18 cellular contexts compared by ENCODE assay signal in the genomic region with DNA sequence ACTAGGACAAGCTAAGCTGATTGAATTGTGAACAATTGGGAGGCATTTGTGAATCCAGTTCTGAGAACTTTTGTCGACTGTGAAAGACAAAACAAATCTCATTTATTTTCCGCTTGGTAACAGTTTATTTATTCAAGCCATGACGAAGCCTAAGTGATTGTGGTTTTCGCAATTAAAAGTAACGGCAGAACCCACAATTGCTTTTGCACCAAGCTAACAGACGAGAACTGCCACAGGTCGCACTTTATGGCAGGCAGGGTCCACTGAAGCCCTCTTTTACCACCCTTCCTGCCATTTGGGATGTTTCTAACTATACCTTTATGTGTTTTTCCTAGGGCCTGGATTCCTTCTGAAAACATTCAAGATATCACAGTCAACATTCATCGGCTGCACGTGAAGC.
DNase-seq lines count a peak whose midpoint lies in the region; ATAC-seq, FAIRE-seq and TF ChIP-seq lines count a peak whose summit lies in the region.
"Had no signal": no experiment of that assay in that cellular context is flagged by ENCODE, and none has a peak within 500 bp of the region (broad histone marks: within the 10 kb centered on the region; RNA-seq: fewer than 3 reads in every experiment).

No MANE protein-coding gene starts in this region.

- no peaks in the 10 kb centered on the region for H4K20me1 ChIP-seq in astrocyte (ENCODE audit: insufficient read depth, low read length)

- peak in 1 of 5 donors; percentile 55 for DNase-seq in CD8-positive, alpha-beta memory T cell
- DNase-seq in astrocyte (ENCODE audit: low read depth) (no peak), immature natural killer cell (peak; percentile 37 to 63 (median 50)), activated gamma-delta T cell treated with Interleukin-2 at 50 U/mL for 16 hours (no peak), activated T-cell treated with anti-CD3 and anti-CD28 coated beads for 4 hours (no peak)
- no peak for DNase-seq in stimulated activated effector memory CD8-positive, alpha-beta T cell treated with anti-CD3 and anti-CD28 coated beads, Interleukin-12 subunit alpha, Interleukin-12 subunit beta, amount 100 ng/mL, for 72 hours (ENCODE audit: low spot score in 2 of 2)
- DNase-seq: C1 segment of cervical spinal cord; Calu3; CD4-positive, alpha-beta memory T cell; DMS53; DMS79 treated with DMSO at 0.1 percent for 48 hours; GF-D8; H9 had no signal

- no peak for ATAC-seq in stimulated activated effector memory CD8-positive, alpha-beta T cell treated with anti-CD3 and anti-CD28 coated beads, Interleukin-12 subunit alpha, Interleukin-12 subunit beta, amount 100 ng/mL, for 72 hours
- no peak for ATAC-seq in GM21825 (IDR thresholded peaks at IDR 0.05; ENCODE audit: unreplicated experiment)
- ATAC-seq: GM23338, HCT116 had no signal

- H3K4me1 ChIP-seq in CD8-positive, alpha-beta memory T cell (ENCODE audit: insufficient read depth, low read length): no peaks in the 10 kb centered on the region
- H3K4me1 ChIP-seq in astrocyte (ENCODE audit: insufficient read depth, low read length): no peaks in the 10 kb centered on the region

- peak; percentile 17 for FAIRE-seq in astrocyte (lab: Jason Lieb, UNC)
- FAIRE-seq: GM12891, GM18507 had no signal

- no peaks in the 10 kb centered on the region for H3K9me3 Mint-ChIP-seq in CD8-positive, alpha-beta memory T cell
- H3K9me3 Mint-ChIP-seq in astrocyte (ENCODE audit: unreplicated experiment) (no peaks in the 10 kb centered on the region), immature natural killer cell (no peaks in the 10 kb centered on the region)
- no peaks in the 10 kb centered on the region for H3K9me3 Mint-ChIP-seq in stimulated activated effector memory CD8-positive, alpha-beta T cell treated with anti-CD3 and anti-CD28 coated beads, Interleukin-12 subunit alpha, Interleukin-12 subunit beta, amount 100 ng/mL, for 72 hours
- H3K9me3 Mint-ChIP-seq: CD4-positive, alpha-beta memory T cell; GM23338; H9 had no signal

- no peaks in the 10 kb centered on the region for H3K27me3 Mint-ChIP-seq in CD8-positive, alpha-beta memory T cell
- H3K27me3 Mint-ChIP-seq in astrocyte (ENCODE audit: low read depth, unreplicated experiment) (no peaks in the 10 kb centered on the region), immature natural killer cell (ENCODE audit: low read depth in 3 of 3) (peaks cover 0 to 7% (median 2%) of the 10 kb centered on the region in 3 donors)
- H3K27me3 Mint-ChIP-seq: CD4-positive, alpha-beta memory T cell had no signal

- H3K9ac ChIP-seq in astrocyte (ENCODE audit: low read length): no peak overlapping the region

- H3K36me3 Mint-ChIP-seq in CD8-positive, alpha-beta memory T cell: peaks cover 14 to 86% (median 31%) of the 10 kb centered on the region in 3 donors
- H3K36me3 Mint-ChIP-seq in astrocyte (ENCODE audit: low read depth, unreplicated experiment) (peaks cover 9% of the 10 kb centered on the region), immature natural killer cell (peaks cover 48 to 57% (median 56%) of the 10 kb centered on the region in 3 donors)
- H3K36me3 Mint-ChIP-seq in stimulated activated effector memory CD8-positive, alpha-beta T cell treated with anti-CD3 and anti-CD28 coated beads, Interleukin-12 subunit alpha, Interleukin-12 subunit beta, amount 100 ng/mL, for 72 hours: peaks cover 79% of the 10 kb centered on the region

- H3K36me3 ChIP-seq in CD8-positive, alpha-beta memory T cell (ENCODE audit: insufficient read depth, low read length): peaks cover 26% of the 10 kb centered on the region
- peaks cover 45% of the 10 kb centered on the region for H3K36me3 ChIP-seq in astrocyte (ENCODE audit: insufficient read depth, low read length)

- TF ChIP-seq CTCF in astrocyte (IDR thresholded peaks at IDR 0.05; ENCODE audit: insufficient read depth, low read depth, low read length): no peak

- H3K27me3 ChIP-seq in CD8-positive, alpha-beta memory T cell (ENCODE audit: insufficient read depth, low read length, poor library complexity, severe bottlenecking): no peaks in the 10 kb centered on the region
- H3K27me3 ChIP-seq in astrocyte (ENCODE audit: insufficient read depth, low read length): no peaks in the 10 kb centered on the region

- peak overlapping the region in 5 of 8 donors; percentile 55 to 77 (median 63) for H3K27ac Mint-ChIP-seq in CD8-positive, alpha-beta memory T cell
- H3K27ac Mint-ChIP-seq in astrocyte (ENCODE audit: unreplicated experiment) (no peak overlapping the region), immature natural killer cell (peak overlapping the region; percentile 6 to 85 (median 55))
- H3K27ac Mint-ChIP-seq in stimulated activated effector memory CD8-positive, alpha-beta T cell treated with anti-CD3 and anti-CD28 coated beads, Interleukin-12 subunit alpha, Interleukin-12 subunit beta, amount 100 ng/mL, for 72 hours: peak overlapping the region; percentile 54
- H3K27ac Mint-ChIP-seq: CD4-positive, alpha-beta memory T cell; GM23338; H9 had no signal

- peaks cover 6 to 24% (median 18%) of the 10 kb centered on the region in 3 donors for H3K4me1 Mint-ChIP-seq in CD8-positive, alpha-beta memory T cell
- H3K4me1 Mint-ChIP-seq in astrocyte (ENCODE audit: low read depth, unreplicated experiment): no peaks in the 10 kb centered on the region
- peaks cover 21 to 22% of the 10 kb centered on the region in 2 donors for H3K4me1 Mint-ChIP-seq in immature natural killer cell
- peaks cover under 1% of the 10 kb centered on the region for H3K4me1 Mint-ChIP-seq in stimulated activated effector memory CD8-positive, alpha-beta T cell treated with anti-CD3 and anti-CD28 coated beads, Interleukin-12 subunit alpha, Interleukin-12 subunit beta, amount 100 ng/mL, for 72 hours
- H3K4me1 Mint-ChIP-seq: CD4-positive, alpha-beta memory T cell; GM23338; H9 had no signal

- no peak overlapping the region for H3K4me3 ChIP-seq in CD8-positive, alpha-beta memory T cell (ENCODE audit: low read length)
- no peak overlapping the region for H3K4me3 ChIP-seq in astrocyte (ENCODE audit: insufficient read depth, low read depth, low read length)
- H3K4me3 ChIP-seq: GM23338 had no signal

- POLR2A ChIA-PET in CD8-positive, alpha-beta memory T cell (lab: Charles Lee): interaction anchor here (0.8 kb wide), 1 partner anchor 84 kb away, joined by 4 read pairs; no protein-coding TSS in a partner anchor

- no peaks in the 10 kb centered on the region for H3K9me3 ChIP-seq in CD8-positive, alpha-beta memory T cell (ENCODE audit: low read length)
- H3K9me3 ChIP-seq in astrocyte (ENCODE audit: insufficient read depth, low read depth, low read length): no peaks in the 10 kb centered on the region

- CTCF ChIA-PET in CD8-positive, alpha-beta memory T cell (lab: Charles Lee): no interaction called here

- no peak overlapping the region for H3K4me2 ChIP-seq in astrocyte (ENCODE audit: low read length)
- H3K4me2 ChIP-seq: GM23338 had no signal

- H3K79me2 ChIP-seq in astrocyte (ENCODE audit: insufficient read depth, low read length): no peaks in the 10 kb centered on the region

- H2AFZ ChIP-seq in astrocyte (ENCODE audit: low read depth, low read length): no peak overlapping the region
- H2AFZ ChIP-seq: GM23338 had no signal

- H3K4me3 Mint-ChIP-seq in CD8-positive, alpha-beta memory T cell: peak overlapping the region in 6 of 7 donors; percentile 17 to 67 (median 44)
- H3K4me3 Mint-ChIP-seq in astrocyte (ENCODE audit: unreplicated experiment) (no peak overlapping the region), immature natural killer cell (peak overlapping the region; percentile 2 to 66 (median 42))
- H3K4me3 Mint-ChIP-seq in stimulated activated effector memory CD8-positive, alpha-beta T cell treated with anti-CD3 and anti-CD28 coated beads, Interleukin-12 subunit alpha, Interleukin-12 subunit beta, amount 100 ng/mL, for 72 hours: peak overlapping the region; percentile 16
- H3K4me3 Mint-ChIP-seq: CD4-positive, alpha-beta memory T cell; GM23338; H9 had no signal

- H3K27ac ChIP-seq in CD8-positive, alpha-beta memory T cell (ENCODE audit: low read depth, low read length): no peak overlapping the region
- no peak overlapping the region for H3K27ac ChIP-seq in astrocyte (ENCODE audit: low read depth, low read length)

Comparison
In these comparisons a context has a peak if more than half of its experiments do, and no peak if none do; other contexts are left out.
1. DNase-seq: peak in immature natural killer cell (3 of 3); none in astrocyte (single experiment), stimulated activated effector memory CD8-positive, alpha-beta T cell treated with anti-CD3 and anti-CD28 coated beads, Interleukin-12 subunit alpha, Interleukin-12 subunit beta, amount 100 ng/mL, for 72 hours (0 of 2), activated gamma-delta T cell treated with Interleukin-2 at 50 U/mL for 16 hours (single experiment) and activated T-cell treated with anti-CD3 and anti-CD28 coated beads for 4 hours (single experiment).